ENCODE assay signal across 13 cellular contexts in genomic region chr9:97413462-97413861, GRCh38. TPM values are rescaled to one million over a fixed set of nuclear protein-coding genes. Genes with fewer than 3 reads are reported as not detected.
A peak's percentile ranks its signal among the peaks of the same experiment; 100 is the strongest.
DNase-seq lines count a peak whose midpoint lies in the region; ATAC-seq and TF ChIP-seq lines count a peak whose summit lies in the region.
"Had no signal": no experiment of that assay in that cellular context is flagged by ENCODE, and none has a peak within 500 bp of the region (broad histone marks: within the 10 kb centered on the region; RNA-seq: fewer than 3 reads in every experiment).

No MANE protein-coding gene starts in this region.

- H3K36me3 Mint-ChIP-seq in T-helper 2 cell treated with Interferon-gamma antibody and Interleukin-4, amounts not matched to agents 5 μg/mL and 100 μg/mL, for 36 hours (ENCODE audit: low read depth): no peaks in the 10 kb centered on the region

- POLR2A ChIA-PET in A673 (lab: Charles Lee; ENCODE audit: low non-redundant PET): no interaction called here

- no TSS peak for BruUV-seq in A673 (replicated peaks; lab: Mats Ljungman, UMichigan)

- H3K4me3 Mint-ChIP-seq in T-helper 2 cell treated with Interferon-gamma antibody and Interleukin-4, amounts not matched to agents 5 μg/mL and 100 μg/mL, for 36 hours: peak overlapping the region; percentile 78

- ATAC-seq in psoas muscle: no peak
- no peak for ATAC-seq in HG02759 (IDR thresholded peaks at IDR 0.05; ENCODE audit: unreplicated experiment)

- no peak overlapping the region for H2AFZ ChIP-seq in OCI-LY3 (ENCODE audit: low read depth, low read length)

- intact Hi-C loops in dorsolateral prefrontal cortex (cut with DNase I): loop anchor here (5.0 to 10.0 kb wide), 6 partner anchors 54 to 569 kb away; partner anchors contain the start of genes ANP32B (in 1 of the 2), TMOD1 (in 1 of the 2) and ZNF782 (in 1 of the 2)
- intact Hi-C loops in psoas muscle (cut with DNase I): loop anchor here (5.0 to 10.0 kb wide), 2 partner anchors 204 to 501 kb away; no protein-coding TSS in a partner anchor
- intact Hi-C loops in A673 (cut with micrococcal nuclease; ENCODE audit: unreplicated experiment): no loop called here

- no peak overlapping the region; the same call in 1 of the 2 replicates for H3K9ac ChIP-seq in OCI-LY3 (ENCODE audit: low read length)

- no peaks in the 10 kb centered on the region for H4K20me1 ChIP-seq in OCI-LY3 (ENCODE audit: insufficient read depth, low read length)

- H3K27me3 Mint-ChIP-seq in T-helper 2 cell treated with Interferon-gamma antibody and Interleukin-4, amounts not matched to agents 5 μg/mL and 100 μg/mL, for 36 hours (ENCODE audit: low read depth): peaks cover 25% of the 10 kb centered on the region

- no peak for DNase-seq in T-helper 2 cell treated with Interferon-gamma antibody and Interleukin-4, amounts not matched to agents 5 μg/mL and 100 μg/mL, for 36 hours (ENCODE audit: low spot score)
- no peak for DNase-seq in T-helper 2 cell
- DNase-seq in dorsolateral prefrontal cortex: no peak
- no peak for DNase-seq in psoas muscle
- no peak for DNase-seq in NCI-H2081 (lab: John Stamatoyannopoulos, UW)
- no peak for DNase-seq in A673 (ENCODE audit: low spot score)
- DNase-seq: activated gamma-delta T cell treated with Interleukin-2 at 50 U/mL for 16 hours; NCI-H1092; NK-92 treated with Interleukin-12 subunit alpha and Interleukin-12 subunit beta, amount 100 ng/mL, for 24 hours; stimulated activated naive CD4-positive, alpha-beta T cell treated with Interleukin-2 at 50 U/mL for 16 hours; T-helper 9 cell had no signal

- CTCF ChIA-PET in A673 (lab: Charles Lee): interaction anchor here (1.5 kb wide), 1 partner anchor 185 kb away, joined by 7 read pairs; no protein-coding TSS in a partner anchor

- 59 to 64% (median 59%) methylated on average over 4 of the region's 4 CpGs for WGBS in psoas muscle, 3 donors

- H3K79me2 ChIP-seq in OCI-LY3 (ENCODE audit: low read length): peaks cover 4% of the 10 kb centered on the region

- H3K27ac ChIP-seq in OCI-LY3 (ENCODE audit: low read length): no peak overlapping the region
- peak overlapping the region in 6 of 59 donors; percentile 13 to 91 (median 87) for H3K27ac ChIP-seq in dorsolateral prefrontal cortex
- no peak overlapping the region for H3K27ac ChIP-seq in psoas muscle
- no peak overlapping the region for H3K27ac ChIP-seq in A673 (ENCODE audit: low read depth, low read length, poor library complexity, severe bottlenecking)

- H3K4me1 Mint-ChIP-seq in T-helper 2 cell treated with Interferon-gamma antibody and Interleukin-4, amounts not matched to agents 5 μg/mL and 100 μg/mL, for 36 hours (ENCODE audit: low read depth): peaks cover 19% of the 10 kb centered on the region

- H3K27ac Mint-ChIP-seq in T-helper 2 cell treated with Interferon-gamma antibody and Interleukin-4, amounts not matched to agents 5 μg/mL and 100 μg/mL, for 36 hours: no peak overlapping the region

- no peaks in the 10 kb centered on the region; the same call in 1 of the 2 replicates for H3K9me3 ChIP-seq in OCI-LY3 (ENCODE audit: insufficient read depth, low read length)
- peaks cover 6% of the 10 kb centered on the region for H3K9me3 ChIP-seq in psoas muscle
- H3K9me3 ChIP-seq in A673 (ENCODE audit: low read depth, low read length, poor library complexity, severe bottlenecking): no peaks in the 10 kb centered on the region

- peaks cover 11% of the 10 kb centered on the region for H3K4me1 ChIP-seq in OCI-LY3 (ENCODE audit: low read length)
- no peaks in the 10 kb centered on the region for H3K4me1 ChIP-seq in psoas muscle
- no peaks in the 10 kb centered on the region for H3K4me1 ChIP-seq in A673 (ENCODE audit: insufficient read depth, low read length, poor library complexity, severe bottlenecking)

- peaks cover 3% of the 10 kb centered on the region for H3K9me3 Mint-ChIP-seq in T-helper 2 cell treated with Interferon-gamma antibody and Interleukin-4, amounts not matched to agents 5 μg/mL and 100 μg/mL, for 36 hours

- no peak for TF ChIP-seq CTCF in OCI-LY3 (IDR thresholded peaks at IDR 0.05; ENCODE audit: low read depth, low read length)
- no peak for TF ChIP-seq CTCF in dorsolateral prefrontal cortex (IDR thresholded peaks at IDR 0.05 in 54 of 56, conservative IDR thresholded peaks at IDR 0.05 in 2 of 56; ENCODE audit: low read depth in 1 of 56, partially characterized antibody in 56 of 56)
- TF ChIP-seq CTCF in psoas muscle (IDR thresholded peaks at IDR 0.05): no peak
- no peak for TF ChIP-seq CTCF in A673 (conservative IDR thresholded peaks at IDR 0.05; ENCODE audit: low read depth, low read length)

- H3K27me3 ChIP-seq in OCI-LY3 (ENCODE audit: low read depth, low read length) (peaks cover 14% of the 10 kb centered on the region), dorsolateral prefrontal cortex (no peaks in the 10 kb centered on the region), psoas muscle (ENCODE audit: insufficient read depth in 3 of 3, low read length in 2 of 3) (no peaks in the 10 kb centered on the region), A673 (replicated peaks; ENCODE audit: insufficient read depth, low read depth, low read length, poor library complexity) (peaks cover 5% of the 10 kb centered on the region)

- H3K4me2 ChIP-seq in OCI-LY3 (ENCODE audit: low read length): peak overlapping the region; percentile 94

- H3K4me3 ChIP-seq in OCI-LY3 (ENCODE audit: low read length) (peak overlapping the region; percentile 91), dorsolateral prefrontal cortex (peak overlapping the region in 47 of 59 donors; percentile 73 to 100 (median 96)), psoas muscle (peak overlapping the region; percentile 93), A673 (ENCODE audit: low read depth, low read length, poor library complexity, severe bottlenecking) (no peak overlapping the region)

- H3K36me3 ChIP-seq in OCI-LY3 (replicated peaks; ENCODE audit: low read depth, low read length) (no peaks in the 10 kb centered on the region), psoas muscle (ENCODE audit: insufficient read depth in 1 of 2, low read depth in 1 of 2) (peaks cover 0 to 2% of the 10 kb centered on the region in 2 donors), A673 (ENCODE audit: insufficient read depth, low read length, poor library complexity, severe bottlenecking) (no peaks in the 10 kb centered on the region)

RNA-seq across cellular contexts. Expression of gene TDRD7, which starts 1.6 kb away (rescaled TPM):
- total RNA-seq in dorsolateral prefrontal cortex (10 to 100 TPM; 15.6 to 26.5 (median 20.8) TPM), psoas muscle (1 to 10 TPM; 3.3 to 7.0 (median 5.0) TPM), A673 (2021) (3.6 and 4.9 TPM in 2 replicates)
- polyA plus RNA-seq in psoas muscle: 1 to 10 TPM; 2.3 to 9.9 (median 3.5) TPM
